Comparison of ENCODE assay signal across 9 cellular contexts in genomic region chr4:10105920-10106319, GRCh38. TPM values are rescaled to one million over a fixed set of nuclear protein-coding genes. Genes with fewer than 3 reads are reported as not detected.
DNase-seq lines count a peak whose midpoint lies in the region; ATAC-seq and TF ChIP-seq lines count a peak whose summit lies in the region.
"Had no signal": no experiment of that assay in that cellular context is flagged by ENCODE, and none has a peak within 500 bp of the region (broad histone marks: within the 10 kb centered on the region; RNA-seq: fewer than 3 reads in every experiment).

No MANE protein-coding gene starts in this region.

- TF ChIP-seq CTCF in WI38 (IDR thresholded peaks at IDR 0.05; ENCODE audit: low read depth, low read length): no peak
- no peak for TF ChIP-seq CTCF in esophagus squamous epithelium (IDR thresholded peaks at IDR 0.05)
- no peak for TF ChIP-seq CTCF in sigmoid colon (IDR thresholded peaks at IDR 0.05)
- TF ChIP-seq CTCF in testis (IDR thresholded peaks at IDR 0.05): no peak

- peak overlapping the region; percentile 66 to 86 (median 84) for H3K4me3 Mint-ChIP-seq in CD4-positive, CD25-positive, alpha-beta regulatory T cell

- no peaks in the 10 kb centered on the region for H3K27me3 ChIP-seq in CD4-positive, CD25-positive, alpha-beta regulatory T cell (ENCODE audit: control insufficient read depth, insufficient read depth, low read length)
- H3K27me3 ChIP-seq in esophagus squamous epithelium (no peaks in the 10 kb centered on the region), sigmoid colon (no peaks in the 10 kb centered on the region), testis (no peaks in the 10 kb centered on the region)

- no peaks in the 10 kb centered on the region for H3K27me3 Mint-ChIP-seq in CD4-positive, CD25-positive, alpha-beta regulatory T cell

- WGBS in esophagus squamous epithelium, 2 donors: 78% methylated on average over 4 of the region's 4 CpGs
- 90 to 91% methylated on average over 4 of the region's 4 CpGs for WGBS in sigmoid colon, 2 donors
- 90 to 95% methylated on average over 4 of the region's 4 CpGs for WGBS in testis, 2 donors

- H3K9me3 ChIP-seq in CD4-positive, CD25-positive, alpha-beta regulatory T cell (ENCODE audit: control insufficient read depth in 2 of 2, low read length in 2 of 2): no peaks in the 10 kb centered on the region
- no peaks in the 10 kb centered on the region for H3K9me3 ChIP-seq in esophagus squamous epithelium
- no peaks in the 10 kb centered on the region for H3K9me3 ChIP-seq in sigmoid colon
- no peaks in the 10 kb centered on the region for H3K9me3 ChIP-seq in testis

- peak overlapping the region; percentile 88 to 97 (median 95) for H3K27ac Mint-ChIP-seq in CD4-positive, CD25-positive, alpha-beta regulatory T cell

- peaks cover 22 to 99% (median 86%) of the 10 kb centered on the region in 4 donors for H3K4me1 Mint-ChIP-seq in CD4-positive, CD25-positive, alpha-beta regulatory T cell

- H3K36me3 Mint-ChIP-seq in CD4-positive, CD25-positive, alpha-beta regulatory T cell: peaks cover 56% of the 10 kb centered on the region

- TF ChIP-seq POLR2A in esophagus squamous epithelium (IDR thresholded peaks at IDR 0.05): no peak
- no peak for TF ChIP-seq POLR2A in sigmoid colon (IDR thresholded peaks at IDR 0.05)
- no peak for TF ChIP-seq POLR2A in testis (IDR thresholded peaks at IDR 0.05)

- H3K4me1 ChIP-seq in CD4-positive, CD25-positive, alpha-beta regulatory T cell (ENCODE audit: control insufficient read depth, insufficient read depth, low read length, poor library complexity, severe bottlenecking): peaks cover 95% of the 10 kb centered on the region
- peaks cover 86 to 100% (median 96%) of the 10 kb centered on the region in 3 donors for H3K4me1 ChIP-seq in esophagus squamous epithelium
- peaks cover 0 to 100% (median 100%) of the 10 kb centered on the region in 4 donors for H3K4me1 ChIP-seq in sigmoid colon
- peaks cover 16% of the 10 kb centered on the region for H3K4me1 ChIP-seq in testis

- intact Hi-C loops in esophagus squamous epithelium (cut with DNase I): no loop called here
- intact Hi-C loops in sigmoid colon (cut with DNase I): no loop called here
- intact Hi-C loops in testis (cut with DNase I; ENCODE audit: low total_unique reads): no loop called here

- TF ChIP-seq EP300 in sigmoid colon (IDR thresholded peaks at IDR 0.05): no peak

- no peaks in the 10 kb centered on the region for H3K9me3 Mint-ChIP-seq in CD4-positive, CD25-positive, alpha-beta regulatory T cell

- ATAC-seq in CD4-positive, CD25-positive, alpha-beta regulatory T cell (ENCODE audit: low read depth in 2 of 2): no peak
- no peak for ATAC-seq in GM19351 (IDR thresholded peaks at IDR 0.05; ENCODE audit: unreplicated experiment)
- ATAC-seq in GM21528 (IDR thresholded peaks at IDR 0.05; ENCODE audit: low FRiP score, unreplicated experiment): no peak

- H3K36me3 ChIP-seq in CD4-positive, CD25-positive, alpha-beta regulatory T cell (ENCODE audit: control insufficient read depth, insufficient read depth, low read length): peaks cover 72% of the 10 kb centered on the region
- H3K36me3 ChIP-seq in esophagus squamous epithelium (peaks cover 4 to 61% (median 8%) of the 10 kb centered on the region in 3 donors), sigmoid colon (peaks cover 0 to 20% (median 14%) of the 10 kb centered on the region in 4 donors), testis (ENCODE audit: low read depth, missing control alignments) (no peaks in the 10 kb centered on the region)

- H3K4me3 ChIP-seq in CD4-positive, CD25-positive, alpha-beta regulatory T cell (ENCODE audit: low read depth, low read length): peak overlapping the region; percentile 54
- H3K4me3 ChIP-seq in WI38 (ENCODE audit: low read depth, low read length) (peak overlapping the region; percentile 41), esophagus squamous epithelium (peak overlapping the region in 2 of 4 donors; percentile 17 to 49), sigmoid colon (peak overlapping the region in 2 of 4 donors; percentile 1 to 20), testis (no peak overlapping the region)

- no peak for DNase-seq in CD4-positive, CD25-positive, alpha-beta regulatory T cell
- DNase-seq in esophagus squamous epithelium (lab: John Stamatoyannopoulos, UW) (no peak), sigmoid colon (no peak), NCI-H128 (lab: John Stamatoyannopoulos, UW; ENCODE audit: unreplicated experiment) (no peak), testis (no peak)
- DNase-seq: GF-D8 had no signal

- H3K27ac ChIP-seq in CD4-positive, CD25-positive, alpha-beta regulatory T cell (ENCODE audit: insufficient read depth, low read length, poor library complexity, severe bottlenecking): peak overlapping the region; percentile 75
- H3K27ac ChIP-seq in esophagus squamous epithelium (peak overlapping the region; percentile 69 to 93 (median 88)), sigmoid colon (peak overlapping the region; percentile 90 to 98 (median 96)), testis (peak overlapping the region in 1 of 2 donors; percentile 78)

RNA-seq across cellular contexts. Expression of gene WDR1, which starts 10.7 kb away (rescaled TPM):
- total RNA-seq in CD4-positive, CD25-positive, alpha-beta regulatory T cell: 326 TPM
- 100 to 1,000 TPM; 312 to 422 (median 370) TPM for polyA plus RNA-seq in CD4-positive, CD25-positive, alpha-beta regulatory T cell
- 100 to 1,000 TPM; 131 to 203 (median 171) TPM for total RNA-seq in esophagus squamous epithelium
- 100 to 1,000 TPM; 171 to 267 (median 238) TPM for total RNA-seq in sigmoid colon
- 100 to 1,000 TPM; 200 to 267 (median 247) TPM for polyA plus RNA-seq in sigmoid colon
- total RNA-seq in testis: 100 to 1,000 TPM; 165 to 168 TPM
- 295 TPM for polyA plus RNA-seq in testis (ENCODE audit: insufficient read depth, low read depth, low replicate concordance)

Comparison
In these comparisons a context has a peak if more than half of its experiments do, and no peak if none do; other contexts are left out.
1. H3K4me3 ChIP-seq: peak in CD4-positive, CD25-positive, alpha-beta regulatory T cell (single experiment) and WI38 (single experiment); none in testis (0 of 2).